In genomic region chr7:37352251-37352650, GRCh38 we compare ENCODE assay signal across 20 cellular contexts.
A peak's percentile ranks its signal among the peaks of the same experiment; 100 is the strongest.
DNase-seq lines count a peak whose midpoint lies in the region; ATAC-seq and TF ChIP-seq lines count a peak whose summit lies in the region.
"Had no signal": no experiment of that assay in that cellular context is flagged by ENCODE, and none has a peak within 500 bp of the region (broad histone marks: within the 10 kb centered on the region; RNA-seq: fewer than 3 reads in every experiment).

No MANE protein-coding gene starts in this region.

- H3K4me3 Mint-ChIP-seq in activated CD4-positive, alpha-beta T cell treated with anti-CD3 and anti-CD28 coated beads, Interleukin-2, amount 10 ng/mL, durations not matched to agents 24 days and 14 days = peak overlapping the region; percentile 92
- H3K4me3 Mint-ChIP-seq in activated CD8-positive, alpha-beta T cell treated with anti-CD3 and anti-CD28 coated beads, Interleukin-2, amount 10 ng/mL, durations not matched to agents 7 days and 5 days = peak overlapping the region; percentile 88
- peak overlapping the region in 3 of 5 donors; percentile 89 to 96 (median 94) for H3K4me3 Mint-ChIP-seq in immature natural killer cell

- TF ChIP-seq CTCF in DND-41 (IDR thresholded peaks at IDR 0.05; ENCODE audit: borderline replicate concordance, extremely low read depth, low read length, poor library complexity, severe bottlenecking) = no peak

- ATAC-seq in DND-41 (ENCODE audit: insufficient read depth, low read depth) = no peak
- ATAC-seq in activated CD8-positive, alpha-beta T cell treated with anti-CD3 and anti-CD28 coated beads, Interleukin-2, amount 10 ng/mL, durations not matched to agents 7 days and 5 days = no peak
- no peak for ATAC-seq in HG03432 (IDR thresholded peaks at IDR 0.05; ENCODE audit: unreplicated experiment)
- ATAC-seq: gastroesophageal sphincter, right cardiac atrium had no signal

- peak overlapping the region; percentile 97 for H3K4me2 ChIP-seq in DND-41 (ENCODE audit: insufficient read depth, low read length)
- H3K4me2 ChIP-seq: PC-9 had no signal

- H3K27me3 Mint-ChIP-seq in activated CD4-positive, alpha-beta T cell treated with anti-CD3 and anti-CD28 coated beads, Interleukin-2, amount 10 ng/mL, durations not matched to agents 24 days and 14 days = no peaks in the 10 kb centered on the region
- no peaks in the 10 kb centered on the region for H3K27me3 Mint-ChIP-seq in activated CD8-positive, alpha-beta T cell treated with anti-CD3 and anti-CD28 coated beads, Interleukin-2, amount 10 ng/mL, durations not matched to agents 7 days and 5 days (ENCODE audit: low read depth)
- H3K27me3 Mint-ChIP-seq in immature natural killer cell (ENCODE audit: low read depth in 3 of 3) = peaks cover 0 to 7% (median 4%) of the 10 kb centered on the region in 3 donors

- H2AFZ ChIP-seq in DND-41 (ENCODE audit: low read depth, low read length) = 0 out of 2 replicates have a peak overlapping the region, but pooled peaks have one; percentile 83
- H2AFZ ChIP-seq: PC-9 had no signal

- peaks cover 11% of the 10 kb centered on the region for H3K36me3 Mint-ChIP-seq in activated CD4-positive, alpha-beta T cell treated with anti-CD3 and anti-CD28 coated beads, Interleukin-2, amount 10 ng/mL, durations not matched to agents 24 days and 14 days (ENCODE audit: low read depth)
- H3K36me3 Mint-ChIP-seq in activated CD8-positive, alpha-beta T cell treated with anti-CD3 and anti-CD28 coated beads, Interleukin-2, amount 10 ng/mL, durations not matched to agents 7 days and 5 days (ENCODE audit: low read depth) = no peaks in the 10 kb centered on the region
- no peaks in the 10 kb centered on the region for H3K36me3 Mint-ChIP-seq in immature natural killer cell

- peaks cover 73% of the 10 kb centered on the region for H3K4me1 Mint-ChIP-seq in activated CD4-positive, alpha-beta T cell treated with anti-CD3 and anti-CD28 coated beads, Interleukin-2, amount 10 ng/mL, durations not matched to agents 24 days and 14 days
- peaks cover 47% of the 10 kb centered on the region for H3K4me1 Mint-ChIP-seq in activated CD8-positive, alpha-beta T cell treated with anti-CD3 and anti-CD28 coated beads, Interleukin-2, amount 10 ng/mL, durations not matched to agents 7 days and 5 days (ENCODE audit: low read depth)
- peaks cover 45 to 65% of the 10 kb centered on the region in 2 donors for H3K4me1 Mint-ChIP-seq in immature natural killer cell

- no peaks in the 10 kb centered on the region for H3K79me2 ChIP-seq in DND-41 (ENCODE audit: insufficient read depth, low read length)

- no peaks in the 10 kb centered on the region for H3K27me3 ChIP-seq in DND-41 (ENCODE audit: insufficient read depth, low read length, poor library complexity)
- H3K27me3 ChIP-seq: ascending aorta; BLaER1 treated with 17β-estradiol and CSF1 and Interleukin-3, amounts not matched to agents 10 nM and 100 nM; esophagus squamous epithelium; gastroesophageal sphincter; ovary had no signal

- H3K4me3 ChIP-seq in DND-41 (ENCODE audit: low read depth in 1 of 2, low read length in 2 of 2) = no peak overlapping the region
- H3K4me3 ChIP-seq: ovary, PC-9 had no signal

- no peak overlapping the region for H3K9ac ChIP-seq in DND-41 (ENCODE audit: low read depth, low read length)

- H3K27ac Mint-ChIP-seq in activated CD4-positive, alpha-beta T cell treated with anti-CD3 and anti-CD28 coated beads, Interleukin-2, amount 10 ng/mL, durations not matched to agents 24 days and 14 days = peak overlapping the region; percentile 94
- H3K27ac Mint-ChIP-seq in activated CD8-positive, alpha-beta T cell treated with anti-CD3 and anti-CD28 coated beads, Interleukin-2, amount 10 ng/mL, durations not matched to agents 7 days and 5 days = no peak overlapping the region
- H3K27ac Mint-ChIP-seq in immature natural killer cell = no peak overlapping the region

- H3K27ac ChIP-seq in DND-41 (ENCODE audit: low read length) = no peak overlapping the region
- H3K27ac ChIP-seq: ovary, PC-9, VCaP had no signal

- peaks cover 3% of the 10 kb centered on the region for H3K9me3 Mint-ChIP-seq in activated CD4-positive, alpha-beta T cell treated with anti-CD3 and anti-CD28 coated beads, Interleukin-2, amount 10 ng/mL, durations not matched to agents 24 days and 14 days
- H3K9me3 Mint-ChIP-seq in activated CD8-positive, alpha-beta T cell treated with anti-CD3 and anti-CD28 coated beads, Interleukin-2, amount 10 ng/mL, durations not matched to agents 7 days and 5 days (ENCODE audit: insufficient read depth) = no peaks in the 10 kb centered on the region
- no peaks in the 10 kb centered on the region for H3K9me3 Mint-ChIP-seq in immature natural killer cell

- intact Hi-C loops in activated CD4-positive, alpha-beta T cell treated with anti-CD3 and anti-CD28 coated beads, Interleukin-2, amount 10 ng/mL, durations not matched to agents 24 days and 14 days (cut with micrococcal nuclease) = loop anchor here (2.0 to 10.0 kb wide), 7 partner anchors 67 to 960 kb away; no protein-coding TSS in a partner anchor

- H4K20me1 ChIP-seq in DND-41 (ENCODE audit: insufficient read depth, low read length) = no peaks in the 10 kb centered on the region

- H3K36me3 ChIP-seq in DND-41 (ENCODE audit: insufficient read depth, low read length) = no peaks in the 10 kb centered on the region
- H3K36me3 ChIP-seq: ascending aorta; BLaER1 treated with 17β-estradiol and CSF1 and Interleukin-3, amounts not matched to agents 10 nM and 100 nM; esophagus squamous epithelium; gastroesophageal sphincter; ovary had no signal

- CTCF ChIA-PET in activated CD8-positive, alpha-beta T cell treated with anti-CD3 and anti-CD28 coated beads, Interleukin-2, amount 10 ng/mL, durations not matched to agents 7 days and 5 days (lab: Charles Lee) = interaction anchor here (1.0 to 5.9 kb wide), 18 partner anchors 10 to 170 kb away, joined by 3 to 64 read pairs (median 10); partner anchors contain the start of gene ELMO1

- POLR2A ChIA-PET in activated CD8-positive, alpha-beta T cell treated with anti-CD3 and anti-CD28 coated beads, Interleukin-2, amount 10 ng/mL, durations not matched to agents 7 days and 5 days (lab: Charles Lee) = interaction anchor here (0.9 to 3.8 kb wide), 5 partner anchors 10 to 96 kb away, joined by 3 to 22 read pairs (median 3); partner anchors contain the start of gene ELMO1

- H3K4me1 ChIP-seq in DND-41 (ENCODE audit: insufficient read depth, low read length) = peaks cover 28% of the 10 kb centered on the region

- no peaks in the 10 kb centered on the region for H3K9me3 ChIP-seq in DND-41 (ENCODE audit: insufficient read depth, low read length, severe bottlenecking)
- H3K9me3 ChIP-seq: ascending aorta; BLaER1 treated with 17β-estradiol and CSF1 and Interleukin-3, amounts not matched to agents 10 nM and 100 nM; esophagus squamous epithelium; gastroesophageal sphincter; ovary had no signal

- no peak for DNase-seq in activated CD4-positive, alpha-beta T cell treated with anti-CD3 and anti-CD28 coated beads, Interleukin-2, amount 10 ng/mL, durations not matched to agents 24 days and 14 days
- DNase-seq in activated CD4-positive, alpha-beta T cell treated with anti-CD3 and anti-CD28 coated beads, Interleukin-2, amount 50 U/mL, for 48 hours = no peak
- DNase-seq in DND-41 = no peak
- no peak for DNase-seq in activated CD8-positive, alpha-beta T cell treated with anti-CD3 and anti-CD28 coated beads, Interleukin-2, amount 10 ng/mL, durations not matched to agents 7 days and 5 days
- DNase-seq in immature natural killer cell = no peak
- DNase-seq in NCI-H1048 (lab: John Stamatoyannopoulos, UW) = no peak
- DNase-seq in D341Med (ENCODE audit: low spot score) = no peak
- DNase-seq: esophagus squamous epithelium, kidney glomerular epithelial cell, mesenchymal stem cell, NCI-H774, ovary, PC-9, right cardiac atrium, SHP77 treated with DMSO at 0.1 percent for 48 hours had no signal
